ENCODE assay signal across 1 cellular context in the genomic region with DNA sequence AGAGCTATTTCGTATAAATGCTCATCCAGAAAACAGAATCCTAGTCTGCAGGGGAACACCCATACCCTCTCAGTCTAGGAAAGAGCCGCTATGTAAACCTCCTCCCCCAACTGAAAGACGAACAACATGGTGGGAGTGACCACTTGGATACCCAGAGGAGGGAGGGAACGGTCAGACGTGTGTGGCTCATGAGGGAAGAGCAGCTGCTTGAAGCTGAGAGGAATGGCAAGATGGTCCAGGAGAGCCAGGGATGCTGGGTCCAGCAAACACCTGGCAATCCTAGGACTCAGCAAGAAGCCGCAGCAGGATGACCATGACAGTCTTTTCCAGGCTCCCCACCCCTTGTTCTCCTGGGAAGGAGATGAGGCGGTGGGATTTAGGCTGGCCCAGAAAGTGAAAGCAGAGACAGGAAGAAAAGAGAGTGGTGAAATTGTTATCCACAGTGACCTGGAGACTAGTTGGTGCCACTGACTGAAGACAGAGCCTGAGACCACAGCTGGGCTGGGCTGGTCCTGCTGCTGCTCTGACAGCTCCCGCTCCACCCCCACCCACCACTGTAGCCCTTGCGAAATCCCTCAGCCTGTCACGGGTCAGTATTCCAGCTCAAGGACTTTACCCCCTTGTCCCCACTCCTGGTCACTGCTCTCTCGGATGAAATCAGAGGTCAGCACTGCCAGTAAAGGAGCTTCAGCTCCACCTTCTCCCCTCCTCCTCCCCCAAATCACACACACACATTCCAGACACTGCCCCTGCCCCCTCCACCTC.
TF ChIP-seq lines count a peak whose summit lies in the region.

No MANE protein-coding gene starts in this region.

TF ChIP-seq in HepG2, 621 proteins besides CTCF, POLR2A, EP300 and RAD21 (continued from another document and continues in another):
- TF ChIP-seq ETV5 (CRISPR knock-in tag; IDR thresholded peaks at IDR 0.05; ENCODE audit: borderline replicate concordance) (peak; percentile 62; the same call in 1 of the 2 replicates), ATF1 (CRISPR knock-in tag; IDR thresholded peaks at IDR 0.05) (no peak), TP53 (CRISPR knock-in tag; conservative IDR thresholded peaks at IDR 0.05) (no peak), HMGA1 (CRISPR knock-in tag; conservative IDR thresholded peaks at IDR 0.05) (no peak), NR2F1 (CRISPR knock-in tag; IDR thresholded peaks at IDR 0.05) (peak; percentile 85 to 91; a peak in 3 of 4 replicates), GPN1 (CRISPR knock-in tag; IDR thresholded peaks at IDR 0.05; ENCODE audit: borderline replicate concordance) (no peak), IRX3 (CRISPR knock-in tag; IDR thresholded peaks at IDR 0.05; ENCODE audit: borderline replicate concordance, low read depth) (no peak), TAF1 (CRISPR knock-in tag; IDR thresholded peaks at IDR 0.05) (0 out of 2 replicates have a peak, but pooled peaks have one; percentile 11), PCBP1 (IDR thresholded peaks at IDR 0.05; ENCODE audit: borderline replicate concordance, low read depth, low read length) (no peak), CREB1 (IDR thresholded peaks at IDR 0.05) (peak; percentile 68), CREB1 (CRISPR knock-in tag; IDR thresholded peaks at IDR 0.05) (peak; percentile 55; the same call in 1 of the 2 replicates), ZKSCAN5 (CRISPR knock-in tag; IDR thresholded peaks at IDR 0.05) (no peak), SMARCC2 (IDR thresholded peaks at IDR 0.05) (no peak), ZEB1 (IDR thresholded peaks at IDR 0.05; ENCODE audit: insufficient replicate concordance, low read depth) (peak; percentile 59), MBD4 (IDR thresholded peaks at IDR 0.05; ENCODE audit: borderline replicate concordance, low read length) (no peak), SMAD9 (CRISPR knock-in tag; IDR thresholded peaks at IDR 0.05) (no peak), CCDC6 (CRISPR knock-in tag; IDR thresholded peaks at IDR 0.05) (peak; percentile 89; the same call in 1 of the 2 replicates), TSC22D2 (CRISPR knock-in tag; IDR thresholded peaks at IDR 0.05; ENCODE audit: borderline replicate concordance) (no peak), NFIB (CRISPR knock-in tag; IDR thresholded peaks at IDR 0.05; ENCODE audit: borderline replicate concordance) (no peak), ZNF557 (CRISPR knock-in tag; IDR thresholded peaks at IDR 0.05) (no peak; the same call in 1 of the 2 replicates), NONO (IDR thresholded peaks at IDR 0.05) (no peak), NONO (CRISPR knock-in tag; conservative IDR thresholded peaks at IDR 0.05) (no peak; the same call in 1 of the 2 replicates), POGZ (CRISPR knock-in tag; IDR thresholded peaks at IDR 0.05) (peak; percentile 80), ZNF207 (IDR thresholded peaks at IDR 0.05; ENCODE audit: borderline replicate concordance) (no peak), PCBP2 (optimal IDR thresholded peaks at IDR 0.05; ENCODE audit: low read depth, low read length, poor library complexity, severe bottlenecking) (no peak), ZKSCAN1 (IDR thresholded peaks at IDR 0.05; ENCODE audit: low read length) (no peak), SIX1 (CRISPR knock-in tag; IDR thresholded peaks at IDR 0.05; ENCODE audit: borderline replicate concordance) (no peak), ZSCAN30 (CRISPR knock-in tag; IDR thresholded peaks at IDR 0.05) (no peak), ZNF552 (CRISPR knock-in tag; IDR thresholded peaks at IDR 0.05; ENCODE audit: borderline replicate concordance) (no peak), ZNF317 (CRISPR knock-in tag; IDR thresholded peaks at IDR 0.05) (peak; percentile 83; the same call in 1 of the 2 replicates)
- TF ChIP-seq, protein P1, sequence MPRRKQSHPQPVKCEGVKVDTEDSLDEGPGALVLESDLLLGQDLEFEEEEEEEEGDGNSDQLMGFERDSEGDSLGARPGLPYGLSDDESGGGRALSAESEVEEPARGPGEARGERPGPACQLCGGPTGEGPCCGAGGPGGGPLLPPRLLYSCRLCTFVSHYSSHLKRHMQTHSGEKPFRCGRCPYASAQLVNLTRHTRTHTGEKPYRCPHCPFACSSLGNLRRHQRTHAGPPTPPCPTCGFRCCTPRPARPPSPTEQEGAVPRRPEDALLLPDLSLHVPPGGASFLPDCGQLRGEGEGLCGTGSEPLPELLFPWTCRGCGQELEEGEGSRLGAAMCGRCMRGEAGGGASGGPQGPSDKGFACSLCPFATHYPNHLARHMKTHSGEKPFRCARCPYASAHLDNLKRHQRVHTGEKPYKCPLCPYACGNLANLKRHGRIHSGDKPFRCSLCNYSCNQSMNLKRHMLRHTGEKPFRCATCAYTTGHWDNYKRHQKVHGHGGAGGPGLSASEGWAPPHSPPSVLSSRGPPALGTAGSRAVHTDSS (CRISPR knock-in tag; conservative IDR thresholded peaks at IDR 0.05): no peak
- TF ChIP-seq, protein P2, sequence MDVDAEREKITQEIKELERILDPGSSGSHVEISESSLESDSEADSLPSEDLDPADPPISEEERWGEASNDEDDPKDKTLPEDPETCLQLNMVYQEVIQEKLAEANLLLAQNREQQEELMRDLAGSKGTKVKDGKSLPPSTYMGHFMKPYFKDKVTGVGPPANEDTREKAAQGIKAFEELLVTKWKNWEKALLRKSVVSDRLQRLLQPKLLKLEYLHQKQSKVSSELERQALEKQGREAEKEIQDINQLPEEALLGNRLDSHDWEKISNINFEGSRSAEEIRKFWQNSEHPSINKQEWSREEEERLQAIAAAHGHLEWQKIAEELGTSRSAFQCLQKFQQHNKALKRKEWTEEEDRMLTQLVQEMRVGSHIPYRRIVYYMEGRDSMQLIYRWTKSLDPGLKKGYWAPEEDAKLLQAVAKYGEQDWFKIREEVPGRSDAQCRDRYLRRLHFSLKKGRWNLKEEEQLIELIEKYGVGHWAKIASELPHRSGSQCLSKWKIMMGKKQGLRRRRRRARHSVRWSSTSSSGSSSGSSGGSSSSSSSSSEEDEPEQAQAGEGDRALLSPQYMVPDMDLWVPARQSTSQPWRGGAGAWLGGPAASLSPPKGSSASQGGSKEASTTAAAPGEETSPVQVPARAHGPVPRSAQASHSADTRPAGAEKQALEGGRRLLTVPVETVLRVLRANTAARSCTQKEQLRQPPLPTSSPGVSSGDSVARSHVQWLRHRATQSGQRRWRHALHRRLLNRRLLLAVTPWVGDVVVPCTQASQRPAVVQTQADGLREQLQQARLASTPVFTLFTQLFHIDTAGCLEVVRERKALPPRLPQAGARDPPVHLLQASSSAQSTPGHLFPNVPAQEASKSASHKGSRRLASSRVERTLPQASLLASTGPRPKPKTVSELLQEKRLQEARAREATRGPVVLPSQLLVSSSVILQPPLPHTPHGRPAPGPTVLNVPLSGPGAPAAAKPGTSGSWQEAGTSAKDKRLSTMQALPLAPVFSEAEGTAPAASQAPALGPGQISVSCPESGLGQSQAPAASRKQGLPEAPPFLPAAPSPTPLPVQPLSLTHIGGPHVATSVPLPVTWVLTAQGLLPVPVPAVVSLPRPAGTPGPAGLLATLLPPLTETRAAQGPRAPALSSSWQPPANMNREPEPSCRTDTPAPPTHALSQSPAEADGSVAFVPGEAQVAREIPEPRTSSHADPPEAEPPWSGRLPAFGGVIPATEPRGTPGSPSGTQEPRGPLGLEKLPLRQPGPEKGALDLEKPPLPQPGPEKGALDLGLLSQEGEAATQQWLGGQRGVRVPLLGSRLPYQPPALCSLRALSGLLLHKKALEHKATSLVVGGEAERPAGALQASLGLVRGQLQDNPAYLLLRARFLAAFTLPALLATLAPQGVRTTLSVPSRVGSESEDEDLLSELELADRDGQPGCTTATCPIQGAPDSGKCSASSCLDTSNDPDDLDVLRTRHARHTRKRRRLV (CRISPR knock-in tag; IDR thresholded peaks at IDR 0.05): no peak
- TF ChIP-seq, protein P3, sequence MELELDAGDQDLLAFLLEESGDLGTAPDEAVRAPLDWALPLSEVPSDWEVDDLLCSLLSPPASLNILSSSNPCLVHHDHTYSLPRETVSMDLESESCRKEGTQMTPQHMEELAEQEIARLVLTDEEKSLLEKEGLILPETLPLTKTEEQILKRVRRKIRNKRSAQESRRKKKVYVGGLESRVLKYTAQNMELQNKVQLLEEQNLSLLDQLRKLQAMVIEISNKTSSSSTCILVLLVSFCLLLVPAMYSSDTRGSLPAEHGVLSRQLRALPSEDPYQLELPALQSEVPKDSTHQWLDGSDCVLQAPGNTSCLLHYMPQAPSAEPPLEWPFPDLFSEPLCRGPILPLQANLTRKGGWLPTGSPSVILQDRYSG (CRISPR knock-in tag; IDR thresholded peaks at IDR 0.05): no peak
- TF ChIP-seq, protein P4, sequence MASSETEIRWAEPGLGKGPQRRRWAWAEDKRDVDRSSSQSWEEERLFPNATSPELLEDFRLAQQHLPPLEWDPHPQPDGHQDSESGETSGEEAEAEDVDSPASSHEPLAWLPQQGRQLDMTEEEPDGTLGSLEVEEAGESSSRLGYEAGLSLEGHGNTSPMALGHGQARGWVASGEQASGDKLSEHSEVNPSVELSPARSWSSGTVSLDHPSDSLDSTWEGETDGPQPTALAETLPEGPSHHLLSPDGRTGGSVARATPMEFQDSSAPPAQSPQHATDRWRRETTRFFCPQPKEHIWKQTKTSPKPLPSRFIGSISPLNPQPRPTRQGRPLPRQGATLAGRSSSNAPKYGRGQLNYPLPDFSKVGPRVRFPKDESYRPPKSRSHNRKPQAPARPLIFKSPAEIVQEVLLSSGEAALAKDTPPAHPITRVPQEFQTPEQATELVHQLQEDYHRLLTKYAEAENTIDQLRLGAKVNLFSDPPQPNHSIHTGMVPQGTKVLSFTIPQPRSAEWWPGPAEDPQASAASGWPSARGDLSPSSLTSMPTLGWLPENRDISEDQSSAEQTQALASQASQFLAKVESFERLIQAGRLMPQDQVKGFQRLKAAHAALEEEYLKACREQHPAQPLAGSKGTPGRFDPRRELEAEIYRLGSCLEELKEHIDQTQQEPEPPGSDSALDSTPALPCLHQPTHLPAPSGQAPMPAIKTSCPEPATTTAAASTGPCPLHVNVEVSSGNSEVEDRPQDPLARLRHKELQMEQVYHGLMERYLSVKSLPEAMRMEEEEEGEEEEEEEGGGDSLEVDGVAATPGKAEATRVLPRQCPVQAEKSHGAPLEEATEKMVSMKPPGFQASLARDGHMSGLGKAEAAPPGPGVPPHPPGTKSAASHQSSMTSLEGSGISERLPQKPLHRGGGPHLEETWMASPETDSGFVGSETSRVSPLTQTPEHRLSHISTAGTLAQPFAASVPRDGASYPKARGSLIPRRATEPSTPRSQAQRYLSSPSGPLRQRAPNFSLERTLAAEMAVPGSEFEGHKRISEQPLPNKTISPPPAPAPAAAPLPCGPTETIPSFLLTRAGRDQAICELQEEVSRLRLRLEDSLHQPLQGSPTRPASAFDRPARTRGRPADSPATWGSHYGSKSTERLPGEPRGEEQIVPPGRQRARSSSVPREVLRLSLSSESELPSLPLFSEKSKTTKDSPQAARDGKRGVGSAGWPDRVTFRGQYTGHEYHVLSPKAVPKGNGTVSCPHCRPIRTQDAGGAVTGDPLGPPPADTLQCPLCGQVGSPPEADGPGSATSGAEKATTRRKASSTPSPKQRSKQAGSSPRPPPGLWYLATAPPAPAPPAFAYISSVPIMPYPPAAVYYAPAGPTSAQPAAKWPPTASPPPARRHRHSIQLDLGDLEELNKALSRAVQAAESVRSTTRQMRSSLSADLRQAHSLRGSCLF (CRISPR knock-in tag; IDR thresholded peaks at IDR 0.05; ENCODE audit: borderline replicate concordance): no peak
- TF ChIP-seq, protein P5, sequence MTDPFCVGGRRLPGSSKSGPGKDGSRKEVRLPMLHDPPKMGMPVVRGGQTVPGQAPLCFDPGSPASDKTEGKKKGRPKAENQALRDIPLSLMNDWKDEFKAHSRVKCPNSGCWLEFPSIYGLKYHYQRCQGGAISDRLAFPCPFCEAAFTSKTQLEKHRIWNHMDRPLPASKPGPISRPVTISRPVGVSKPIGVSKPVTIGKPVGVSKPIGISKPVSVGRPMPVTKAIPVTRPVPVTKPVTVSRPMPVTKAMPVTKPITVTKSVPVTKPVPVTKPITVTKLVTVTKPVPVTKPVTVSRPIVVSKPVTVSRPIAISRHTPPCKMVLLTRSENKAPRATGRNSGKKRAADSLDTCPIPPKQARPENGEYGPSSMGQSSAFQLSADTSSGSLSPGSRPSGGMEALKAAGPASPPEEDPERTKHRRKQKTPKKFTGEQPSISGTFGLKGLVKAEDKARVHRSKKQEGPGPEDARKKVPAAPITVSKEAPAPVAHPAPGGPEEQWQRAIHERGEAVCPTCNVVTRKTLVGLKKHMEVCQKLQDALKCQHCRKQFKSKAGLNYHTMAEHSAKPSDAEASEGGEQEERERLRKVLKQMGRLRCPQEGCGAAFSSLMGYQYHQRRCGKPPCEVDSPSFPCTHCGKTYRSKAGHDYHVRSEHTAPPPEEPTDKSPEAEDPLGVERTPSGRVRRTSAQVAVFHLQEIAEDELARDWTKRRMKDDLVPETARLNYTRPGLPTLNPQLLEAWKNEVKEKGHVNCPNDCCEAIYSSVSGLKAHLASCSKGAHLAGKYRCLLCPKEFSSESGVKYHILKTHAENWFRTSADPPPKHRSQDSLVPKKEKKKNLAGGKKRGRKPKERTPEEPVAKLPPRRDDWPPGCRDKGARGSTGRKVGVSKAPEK (CRISPR knock-in tag; IDR thresholded peaks at IDR 0.05; ENCODE audit: borderline replicate concordance): no peak
- TF ChIP-seq, protein P6, sequence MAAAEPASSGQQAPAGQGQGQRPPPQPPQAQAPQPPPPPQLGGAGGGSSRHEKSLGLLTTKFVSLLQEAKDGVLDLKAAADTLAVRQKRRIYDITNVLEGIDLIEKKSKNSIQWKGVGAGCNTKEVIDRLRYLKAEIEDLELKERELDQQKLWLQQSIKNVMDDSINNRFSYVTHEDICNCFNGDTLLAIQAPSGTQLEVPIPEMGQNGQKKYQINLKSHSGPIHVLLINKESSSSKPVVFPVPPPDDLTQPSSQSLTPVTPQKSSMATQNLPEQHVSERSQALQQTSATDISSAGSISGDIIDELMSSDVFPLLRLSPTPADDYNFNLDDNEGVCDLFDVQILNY (CRISPR knock-in tag; conservative IDR thresholded peaks at IDR 0.05): no peak
- TF ChIP-seq, protein P7, sequence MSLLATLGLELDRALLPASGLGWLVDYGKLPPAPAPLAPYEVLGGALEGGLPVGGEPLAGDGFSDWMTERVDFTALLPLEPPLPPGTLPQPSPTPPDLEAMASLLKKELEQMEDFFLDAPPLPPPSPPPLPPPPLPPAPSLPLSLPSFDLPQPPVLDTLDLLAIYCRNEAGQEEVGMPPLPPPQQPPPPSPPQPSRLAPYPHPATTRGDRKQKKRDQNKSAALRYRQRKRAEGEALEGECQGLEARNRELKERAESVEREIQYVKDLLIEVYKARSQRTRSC (CRISPR knock-in tag; IDR thresholded peaks at IDR 0.05; ENCODE audit: low read depth): peak; percentile 72; the same call in 1 of the 2 replicates
